ENCODE assay signal across 30 cellular contexts in genomic region chr1:45895406-45895805, GRCh38.
"Had no signal": no experiment of that assay in that cellular context is flagged by ENCODE, and none has a peak within 500 bp of the region (broad histone marks: within the 10 kb centered on the region; RNA-seq: fewer than 3 reads in every experiment).

No MANE protein-coding gene starts in this region.

- FAIRE-seq: bronchial epithelial cell, colon had no signal

- DNase-seq: activated CD4-positive, alpha-beta memory T cell treated with anti-CD3 and anti-CD28 coated beads for 36 hours; activated CD4-positive, alpha-beta T cell treated with anti-CD3 and anti-CD28 coated beads for 36 hours; activated CD4-positive, alpha-beta T cell treated with anti-CD3 and anti-CD28 coated beads, Interleukin-2, amount 10 ng/mL, durations not matched to agents 24 days and 14 days; activated CD4-positive, CD25-positive, alpha-beta regulatory T cell; activated CD4-positive, CD25-positive, alpha-beta regulatory T cell treated with anti-CD3 and anti-CD28 coated beads, Interleukin-2, amount 50 U/mL, for 72 hours; activated CD8-positive, alpha-beta memory T cell treated with anti-CD3 and anti-CD28 coated beads, Interleukin-2, amount 10 ng/mL, durations not matched to agents 7 days and 5 days; activated CD8-positive, alpha-beta memory T cell treated with anti-CD3 and anti-CD28 coated beads, Interleukin-2, amount 50 U/mL, for 4 hours; activated CD8-positive, alpha-beta T cell treated with anti-CD3 and anti-CD28 coated beads, Interleukin-2, amount 10 ng/mL, durations not matched to agents 7 days and 5 days; activated gamma-delta T cell; activated naive CD4-positive, alpha-beta T cell; activated naive CD4-positive, alpha-beta T cell treated with anti-CD3 and anti-CD28 coated beads, Interleukin-2, amount 10 ng/mL, durations not matched to agents 7 days and 5 days; activated naive CD8-positive, alpha-beta T cell treated with anti-CD3 and anti-CD28 coated beads, Interleukin-2, amount 10 ng/mL, durations not matched to agents 7 days and 5 days; activated T-cell treated with anti-CD3 and anti-CD28 coated beads, Interleukin-2, amount 50 U/mL, for 1 hour; activated T-cell treated with anti-CD3 and anti-CD28 coated beads, Interleukin-2, amount 50 U/mL, for 72 hours; cortex of kidney; dermis blood vessel endothelial cell; effector CD8-positive, alpha-beta T cell; erythroblast; foreskin keratinocyte; gastrocnemius medialis; glutamatergic neuron; heart left ventricle; hypothalamus; T-helper 9 cell; WERI-Rb-1 had no signal

- H3K4me3 ChIP-seq: ascending aorta, esophagus muscularis mucosa, gastrocnemius medialis, heart left ventricle had no signal

- ATAC-seq: activated CD4-positive, alpha-beta T cell treated with anti-CD3 and anti-CD28 coated beads for 36 hours; activated CD8-positive, alpha-beta memory T cell treated with anti-CD3 and anti-CD28 coated beads, Interleukin-2, amount 10 ng/mL, durations not matched to agents 7 days and 5 days; activated CD8-positive, alpha-beta T cell treated with anti-CD3 and anti-CD28 coated beads, Interleukin-2, amount 10 ng/mL, durations not matched to agents 7 days and 5 days; activated naive CD4-positive, alpha-beta T cell treated with anti-CD3 and anti-CD28 coated beads, Interleukin-2, amount 50 U/mL, for 72 hours; activated T-cell treated with anti-CD3 and anti-CD28 coated beads, Interleukin-2, amount 50 U/mL, for 72 hours; foreskin keratinocyte; gastrocnemius medialis; heart left ventricle had no signal

- H3K36me3 ChIP-seq: ascending aorta, esophagus muscularis mucosa, gastrocnemius medialis, heart left ventricle, WERI-Rb-1 had no signal

- H3K27me3 ChIP-seq: ascending aorta, esophagus muscularis mucosa, foreskin keratinocyte, gastrocnemius medialis, heart left ventricle had no signal

- H3K9me3 ChIP-seq: ascending aorta, esophagus muscularis mucosa, gastrocnemius medialis, heart left ventricle had no signal

- H3K27ac ChIP-seq: ascending aorta, esophagus muscularis mucosa, foreskin keratinocyte, gastrocnemius medialis, heart left ventricle, WERI-Rb-1 had no signal
